In the genomic region with DNA sequence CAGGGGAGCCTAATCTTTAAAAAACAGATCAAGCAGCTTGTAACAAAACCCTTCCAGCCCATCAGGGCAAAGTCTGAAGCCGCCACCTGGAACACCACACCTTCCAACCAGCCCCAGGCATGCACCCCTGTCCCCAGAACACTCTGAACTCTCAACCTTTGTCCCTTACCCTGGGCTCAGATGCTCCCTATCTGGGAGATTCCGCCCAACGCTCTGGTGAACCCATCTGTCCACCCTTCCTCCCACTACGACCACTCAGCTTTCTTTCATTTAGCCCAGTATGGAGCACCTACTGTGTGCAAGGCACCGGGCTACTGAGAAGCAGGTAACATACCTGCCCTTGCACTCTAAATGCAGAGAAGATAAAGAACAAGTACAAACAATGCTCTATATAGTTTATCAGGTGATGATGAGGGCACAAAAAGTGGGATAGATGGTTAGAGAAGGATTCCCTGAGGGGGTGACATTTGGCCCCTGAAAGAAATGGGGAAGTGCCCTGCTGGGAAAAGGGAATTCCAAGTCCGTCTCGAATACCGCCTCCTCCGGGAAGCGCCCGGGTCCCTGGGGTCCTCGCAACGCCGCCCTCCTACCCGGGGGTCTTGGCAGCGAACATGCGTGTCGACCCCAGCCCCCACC, we compare ENCODE assay signal across 8 cellular contexts. TPM values are rescaled to one million over a fixed set of nuclear protein-coding genes. Genes with fewer than 3 reads are reported as not detected.
DNase-seq lines count a peak whose midpoint lies in the region; ATAC-seq and TF ChIP-seq lines count a peak whose summit lies in the region.

No MANE protein-coding gene starts in this region.

- ATAC-seq in GM21717 (IDR thresholded peaks at IDR 0.05; ENCODE audit: unreplicated experiment) = no peak

- H3K36me3 Mint-ChIP-seq in activated naive CD4-positive, alpha-beta T cell treated with anti-CD3 and anti-CD28 coated beads, Interleukin-2, amount 50 U/mL, for 24 hours = no peaks in the 10 kb centered on the region
- peaks cover 3% of the 10 kb centered on the region for H3K36me3 Mint-ChIP-seq in type B pancreatic cell

- no peak for TF ChIP-seq POLR2A in lower leg skin (IDR thresholded peaks at IDR 0.05)

- H3K9me3 Mint-ChIP-seq in activated naive CD4-positive, alpha-beta T cell treated with anti-CD3 and anti-CD28 coated beads, Interleukin-2, amount 50 U/mL, for 24 hours = no peaks in the 10 kb centered on the region
- no peaks in the 10 kb centered on the region for H3K9me3 Mint-ChIP-seq in type B pancreatic cell

- TF ChIP-seq CTCF in lower leg skin (IDR thresholded peaks at IDR 0.05) = no peak
- TF ChIP-seq CTCF in type B pancreatic cell (conservative IDR thresholded peaks at IDR 0.05) = no peak

- peaks cover 29% of the 10 kb centered on the region for H3K4me1 Mint-ChIP-seq in activated naive CD4-positive, alpha-beta T cell treated with anti-CD3 and anti-CD28 coated beads, Interleukin-2, amount 50 U/mL, for 24 hours
- peaks cover 20% of the 10 kb centered on the region for H3K4me1 Mint-ChIP-seq in type B pancreatic cell (ENCODE audit: unreplicated experiment)

- intact Hi-C loops in lower leg skin (cut with DNase I; ENCODE audit: low total_unique reads) = no loop called here

- H3K27ac Mint-ChIP-seq in activated naive CD4-positive, alpha-beta T cell treated with anti-CD3 and anti-CD28 coated beads, Interleukin-2, amount 50 U/mL, for 24 hours = peak overlapping the region; percentile 36
- H3K27ac Mint-ChIP-seq in type B pancreatic cell = peak overlapping the region; percentile 85

- WGBS in lower leg skin, 2 donors = 8 to 9% methylated on average over 18 of the region's 18 CpGs

- H3K27me3 Mint-ChIP-seq in activated naive CD4-positive, alpha-beta T cell treated with anti-CD3 and anti-CD28 coated beads, Interleukin-2, amount 50 U/mL, for 24 hours = no peaks in the 10 kb centered on the region
- H3K27me3 Mint-ChIP-seq in type B pancreatic cell = peaks cover 5% of the 10 kb centered on the region

- peak overlapping the region; percentile 5 for H3K27ac ChIP-seq in angular gyrus (ENCODE audit: low read depth, low read length)

- no peak for DNase-seq in activated naive CD4-positive, alpha-beta T cell (lab: John Stamatoyannopoulos, UW)
- DNase-seq in lower leg skin (ENCODE audit: low spot score in 2 of 2) (no peak), type B pancreatic cell (ENCODE audit: extremely low spot score, unreplicated experiment) (no peak), GM19240 (ENCODE audit: insufficient read length, low spot score) (no peak), SHP77 treated with DMSO at 0.1 percent for 48 hours (lab: John Stamatoyannopoulos, UW) (no peak)

- peak overlapping the region; percentile 89 for H3K4me3 ChIP-seq in lower leg skin (ENCODE audit: low read depth, poor library complexity, severe bottlenecking)

- peak overlapping the region; percentile 87 for H3K4me3 Mint-ChIP-seq in activated naive CD4-positive, alpha-beta T cell treated with anti-CD3 and anti-CD28 coated beads, Interleukin-2, amount 50 U/mL, for 24 hours
- peak overlapping the region; percentile 93 for H3K4me3 Mint-ChIP-seq in type B pancreatic cell

RNA-seq across cellular contexts. Expression of gene PEPD, which starts 0.6 kb away (rescaled TPM):
- total RNA-seq in lower leg skin (10 to 100 TPM; 58.9 to 81.0 (median 70.7) TPM), type B pancreatic cell (ENCODE audit: low replicate concordance) (84.7 and 139 TPM in 2 replicates)
